8 cellular contexts compared by ENCODE assay signal in genomic region chr1:87696483-87696882, GRCh38.
"Had no signal": no experiment of that assay in that cellular context is flagged by ENCODE, and none has a peak within 500 bp of the region (broad histone marks: within the 10 kb centered on the region; RNA-seq: fewer than 3 reads in every experiment).

No MANE protein-coding gene starts in this region.

- DNase-seq: GDM1, GF-D8 had no signal

- FAIRE-seq: G401.6, GM12878, GM12891, GM12892, GM18507, GM19239 had no signal

- ATAC-seq: GM12878 had no signal

- H3K4me3 ChIP-seq: GM12878 had no signal
